Comparison of ENCODE assay signal across 10 cellular contexts in the genomic region with DNA sequence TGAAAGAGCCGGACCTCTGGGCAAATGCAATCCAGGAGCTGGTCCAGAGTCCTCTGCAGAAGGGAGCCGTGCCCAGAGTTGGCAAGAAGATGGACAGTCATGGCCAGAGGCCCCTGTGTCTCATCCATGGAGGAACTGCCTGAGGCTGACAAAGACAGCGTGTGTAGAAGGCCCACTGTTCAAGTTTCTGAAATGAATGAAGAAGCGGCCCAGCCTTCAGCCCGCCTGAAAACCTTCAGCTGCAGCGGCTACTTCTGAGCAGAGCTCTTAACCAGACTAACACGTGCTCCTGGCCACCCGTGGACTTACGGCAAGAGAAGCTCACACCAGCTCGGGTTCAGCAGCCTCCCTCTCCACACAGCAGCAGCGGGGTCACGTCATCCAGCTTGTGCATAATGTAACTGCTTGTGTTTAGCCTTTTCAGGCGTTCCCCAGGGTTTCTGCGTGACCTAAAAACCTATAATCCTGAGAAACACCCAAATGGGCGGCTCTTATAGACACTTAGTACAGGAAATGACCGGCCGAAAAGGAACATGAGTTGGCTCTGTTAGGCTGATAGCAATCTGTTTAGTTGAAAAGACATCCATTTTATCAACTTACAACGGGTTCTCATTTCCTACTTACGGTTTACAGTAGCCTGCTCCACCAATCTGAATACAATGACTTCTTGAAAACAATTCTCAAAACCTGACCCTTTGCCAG. TPM values are rescaled to one million over a fixed set of nuclear protein-coding genes. Genes with fewer than 3 reads are reported as not detected.
DNase-seq lines count a peak whose midpoint lies in the region; ATAC-seq lines count a peak whose summit lies in the region.
"Had no signal": no experiment of that assay in that cellular context is flagged by ENCODE, and none has a peak within 500 bp of the region (broad histone marks: within the 10 kb centered on the region; RNA-seq: fewer than 3 reads in every experiment).

FAM124B (minus strand) TSS at position 467 of the 702 bp plus-strand sequence; CDS start at position 128, 339 bp downstream.

- peak within 1 kb of the TSS; percentile 87 for H3K4me3 Mint-ChIP-seq in T-helper 2 cell treated with Interferon-gamma antibody and Interleukin-4, amounts not matched to agents 5 μg/mL and 100 μg/mL, for 36 hours
- H3K4me3 Mint-ChIP-seq in dendritic cell treated with granulocyte-macrophage colony-stimulating factor and Interleukin-4, amounts not matched to agents 40 ng/mL and 50 ng/mL, for 4 days, result peak within 1 kb of the TSS; percentile 73

- peak within 1 kb of the TSS; percentile 82 for H3K27ac ChIP-seq in mesodermal cell (ENCODE audit: low read depth, low read length, severe bottlenecking)
- H3K27ac ChIP-seq: 22Rv1, SJSA1 had no signal

- H3K9me3 ChIP-seq in mesodermal cell (ENCODE audit: control insufficient read depth, low read length), result peaks cover 12% of the 10 kb centered on the region
- H3K9me3 ChIP-seq: SJSA1 had no signal

- H3K4me3 ChIP-seq in mesodermal cell (ENCODE audit: extremely low read depth, insufficient read depth, low read length, poor library complexity, severe bottlenecking), result peak within 1 kb of the TSS; percentile 31
- H3K4me3 ChIP-seq: SJSA1 had no signal

- peaks cover 8% of the 10 kb centered on the region for H3K4me1 ChIP-seq in mesodermal cell (ENCODE audit: control insufficient read depth, insufficient read depth, low read length, poor library complexity, severe bottlenecking)

- peak within 1 kb of the TSS; percentile 95 for H3K27ac Mint-ChIP-seq in T-helper 2 cell treated with Interferon-gamma antibody and Interleukin-4, amounts not matched to agents 5 μg/mL and 100 μg/mL, for 36 hours
- peak within 1 kb of the TSS; percentile 82 for H3K27ac Mint-ChIP-seq in dendritic cell treated with granulocyte-macrophage colony-stimulating factor and Interleukin-4, amounts not matched to agents 40 ng/mL and 50 ng/mL, for 4 days

- no peaks in the 10 kb centered on the region for H3K9me3 Mint-ChIP-seq in T-helper 2 cell treated with Interferon-gamma antibody and Interleukin-4, amounts not matched to agents 5 μg/mL and 100 μg/mL, for 36 hours
- no peaks in the 10 kb centered on the region for H3K9me3 Mint-ChIP-seq in dendritic cell treated with granulocyte-macrophage colony-stimulating factor and Interleukin-4, amounts not matched to agents 40 ng/mL and 50 ng/mL, for 4 days

- 87% methylated on average over 11 to 19 of the region's 19 CpGs for WGBS in mesodermal cell (ENCODE audit: insufficient coverage in 2 of 2), 2 experiments

- intact Hi-C loops in dendritic cell treated with granulocyte-macrophage colony-stimulating factor and Interleukin-4, amounts not matched to agents 40 ng/mL and 50 ng/mL, for 4 days (cut with micrococcal nuclease), result no loop called here

- no peak for ATAC-seq in HG03175 (IDR thresholded peaks at IDR 0.05; ENCODE audit: unreplicated experiment)

- no peaks in the 10 kb centered on the region for H3K27me3 Mint-ChIP-seq in T-helper 2 cell treated with Interferon-gamma antibody and Interleukin-4, amounts not matched to agents 5 μg/mL and 100 μg/mL, for 36 hours (ENCODE audit: low read depth)
- H3K27me3 Mint-ChIP-seq in dendritic cell treated with granulocyte-macrophage colony-stimulating factor and Interleukin-4, amounts not matched to agents 40 ng/mL and 50 ng/mL, for 4 days, result no peaks in the 10 kb centered on the region

- H3K4me1 Mint-ChIP-seq in T-helper 2 cell treated with Interferon-gamma antibody and Interleukin-4, amounts not matched to agents 5 μg/mL and 100 μg/mL, for 36 hours (ENCODE audit: low read depth), result peaks cover 18% of the 10 kb centered on the region
- peaks cover 22% of the 10 kb centered on the region for H3K4me1 Mint-ChIP-seq in dendritic cell treated with granulocyte-macrophage colony-stimulating factor and Interleukin-4, amounts not matched to agents 40 ng/mL and 50 ng/mL, for 4 days (ENCODE audit: low read depth)

- DNase-seq in DMS 273 (lab: John Stamatoyannopoulos, UW; ENCODE audit: unreplicated experiment) (peak; percentile 59), DMS 273 treated with DMSO at 0.1 percent for 48 hours (lab: John Stamatoyannopoulos, UW) (no peak), SKM-1 treated with dmso at 0.1 percent for 144 hours (lab: John Stamatoyannopoulos, UW; ENCODE audit: unreplicated experiment) (no peak)
- peak; percentile 60 for DNase-seq in T-helper 2 cell treated with Interferon-gamma antibody and Interleukin-4, amounts not matched to agents 5 μg/mL and 100 μg/mL, for 36 hours (ENCODE audit: low spot score)
- DNase-seq in stimulated activated naive CD4-positive, alpha-beta T cell treated with Interleukin-2 at 50 U/mL for 16 hours (lab: John Stamatoyannopoulos, UW), result peak; percentile 17

- no peaks in the 10 kb centered on the region for H3K36me3 ChIP-seq in mesodermal cell (ENCODE audit: control insufficient read depth, insufficient read depth, low read length)
- H3K36me3 ChIP-seq: SJSA1 had no signal

- peaks cover 11% of the 10 kb centered on the region for H3K36me3 Mint-ChIP-seq in T-helper 2 cell treated with Interferon-gamma antibody and Interleukin-4, amounts not matched to agents 5 μg/mL and 100 μg/mL, for 36 hours (ENCODE audit: low read depth)
- no peaks in the 10 kb centered on the region for H3K36me3 Mint-ChIP-seq in dendritic cell treated with granulocyte-macrophage colony-stimulating factor and Interleukin-4, amounts not matched to agents 40 ng/mL and 50 ng/mL, for 4 days (ENCODE audit: low read depth)

RNA-seq across cellular contexts. Expression of gene FAM124B, which starts in this region (rescaled TPM):
- 20.1 TPM for polyA plus RNA-seq in mesodermal cell (2013, experiment 1 of 2)
- polyA plus RNA-seq in mesodermal cell (2013, experiment 2 of 2), result 12.4 TPM

Comparison
In these comparisons a context has a peak if more than half of its experiments do, and no peak if none do; other contexts are left out.
1. DNase-seq: peak in DMS 273 (single experiment), T-helper 2 cell treated with Interferon-gamma antibody and Interleukin-4, amounts not matched to agents 5 μg/mL and 100 μg/mL, for 36 hours (single experiment) and stimulated activated naive CD4-positive, alpha-beta T cell treated with Interleukin-2 at 50 U/mL for 16 hours (single experiment); none in DMS 273 treated with DMSO at 0.1 percent for 48 hours (single experiment) and SKM-1 treated with dmso at 0.1 percent for 144 hours (single experiment).